ENCODE assay signal across 1 cellular context in the genomic region with DNA sequence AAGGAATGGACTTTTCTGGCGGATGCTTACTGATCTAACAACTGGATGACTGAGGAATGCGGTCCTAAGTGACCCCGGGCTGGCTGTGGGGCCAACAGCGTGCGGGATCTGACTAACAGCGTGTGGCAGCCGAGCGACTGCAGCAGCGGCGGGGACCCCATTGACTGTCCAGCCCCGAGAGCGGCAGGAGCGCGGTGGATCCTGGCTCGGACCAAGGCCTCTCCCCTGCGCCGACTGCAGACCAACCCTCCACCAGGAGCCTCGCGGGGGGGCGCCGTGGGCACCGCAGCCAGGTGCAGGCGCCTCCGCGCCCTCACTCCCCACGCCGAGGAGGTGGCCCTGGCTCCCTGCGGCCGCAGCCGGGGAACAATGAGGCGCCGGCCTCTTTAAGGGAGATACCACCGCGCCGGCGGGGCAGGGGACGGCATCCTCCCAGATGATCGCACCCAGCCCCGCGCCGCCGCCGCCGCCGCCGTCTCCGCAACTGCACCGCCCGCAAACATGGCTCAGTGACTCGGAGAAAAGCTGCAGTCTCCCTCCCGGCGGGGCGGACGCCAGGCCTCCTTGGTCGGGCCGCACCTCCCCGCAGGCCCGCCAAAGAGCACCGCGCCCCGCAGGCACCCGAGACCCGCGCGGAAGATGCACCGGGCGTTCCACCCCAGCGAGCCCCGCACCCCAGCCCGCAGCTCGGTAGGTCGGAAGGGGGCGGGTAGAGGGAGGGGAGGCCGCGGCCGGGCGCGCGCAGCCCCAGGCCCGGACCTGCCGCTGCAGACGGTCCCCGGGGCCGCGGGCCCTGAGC.
A peak's percentile ranks its signal among the peaks of the same experiment; 100 is the strongest.
TF ChIP-seq lines count a peak whose summit lies in the region.

No MANE protein-coding gene starts in this region.

TF ChIP-seq in HepG2, 621 proteins besides CTCF, POLR2A, EP300 and RAD21 (continued from another document and continues in another):
- TF ChIP-seq GATA4 (IDR thresholded peaks at IDR 0.05; ENCODE audit: borderline replicate concordance, low read depth) (no peak), NFE2 (CRISPR knock-in tag; IDR thresholded peaks at IDR 0.05) (no peak), HMG20B (CRISPR knock-in tag; conservative IDR thresholded peaks at IDR 0.05) (no peak), SRSF4 (IDR thresholded peaks at IDR 0.05; ENCODE audit: low read depth, low read length, poor library complexity, severe bottlenecking) (no peak), RBFOX2 (IDR thresholded peaks at IDR 0.05; ENCODE audit: low read depth, low read length) (peak; percentile 86), ZNF549 (CRISPR knock-in tag; IDR thresholded peaks at IDR 0.05) (no peak), ZNF543 (CRISPR knock-in tag; IDR thresholded peaks at IDR 0.05) (no peak), ZNF24 (IDR thresholded peaks at IDR 0.05) (no peak), ZNF317 (CRISPR knock-in tag; IDR thresholded peaks at IDR 0.05) (0 out of 2 replicates have a peak, but pooled peaks have one; percentile 31), FIP1L1 (IDR thresholded peaks at IDR 0.05; ENCODE audit: borderline replicate concordance, insufficient read depth, low read depth, low read length) (no peak), GATAD2A (CRISPR knock-in tag; IDR thresholded peaks at IDR 0.05) (peak; percentile 58), SRSF9 (IDR thresholded peaks at IDR 0.05; ENCODE audit: borderline replicate concordance, insufficient read depth, low read depth, low read length, poor library complexity, severe bottlenecking) (no peak), CCAR2 (optimal IDR thresholded peaks at IDR 0.05; ENCODE audit: low read depth, low read length) (no peak), ZNF75D (CRISPR knock-in tag; IDR thresholded peaks at IDR 0.05; ENCODE audit: borderline replicate concordance) (no peak), FOXK2 (IDR thresholded peaks at IDR 0.05) (peak; percentile 33; the same call in 1 of the 2 replicates), TRIM24 (CRISPR knock-in tag; IDR thresholded peaks at IDR 0.05) (no peak), CHD4 (IDR thresholded peaks at IDR 0.05; ENCODE audit: borderline replicate concordance, low read length) (no peak), KLF11 (CRISPR knock-in tag; IDR thresholded peaks at IDR 0.05) (no peak), THYN1 (CRISPR knock-in tag; IDR thresholded peaks at IDR 0.05; ENCODE audit: borderline replicate concordance, low read depth) (no peak), ZNF33A (CRISPR knock-in tag; IDR thresholded peaks at IDR 0.05; ENCODE audit: borderline replicate concordance) (no peak), ARNT (IDR thresholded peaks at IDR 0.05) (no peak), RFXANK (CRISPR knock-in tag; IDR thresholded peaks at IDR 0.05) (no peak), ZNF350 (CRISPR knock-in tag; IDR thresholded peaks at IDR 0.05; ENCODE audit: borderline replicate concordance, low read depth) (no peak), NR2F1 (CRISPR knock-in tag; IDR thresholded peaks at IDR 0.05) (0 out of 4 replicates have a peak, but pooled peaks of 1 of the 2 experiments have one; percentile 17), ZNF660 (CRISPR knock-in tag; IDR thresholded peaks at IDR 0.05; ENCODE audit: borderline replicate concordance, low read depth) (no peak), ZNF160 (CRISPR knock-in tag; IDR thresholded peaks at IDR 0.05) (no peak), KDM6A (CRISPR knock-in tag; IDR thresholded peaks at IDR 0.05; ENCODE audit: low read depth) (no peak), NONO (IDR thresholded peaks at IDR 0.05) (no peak), NONO (CRISPR knock-in tag; conservative IDR thresholded peaks at IDR 0.05) (peak; percentile 49)
- TF ChIP-seq, protein P1, sequence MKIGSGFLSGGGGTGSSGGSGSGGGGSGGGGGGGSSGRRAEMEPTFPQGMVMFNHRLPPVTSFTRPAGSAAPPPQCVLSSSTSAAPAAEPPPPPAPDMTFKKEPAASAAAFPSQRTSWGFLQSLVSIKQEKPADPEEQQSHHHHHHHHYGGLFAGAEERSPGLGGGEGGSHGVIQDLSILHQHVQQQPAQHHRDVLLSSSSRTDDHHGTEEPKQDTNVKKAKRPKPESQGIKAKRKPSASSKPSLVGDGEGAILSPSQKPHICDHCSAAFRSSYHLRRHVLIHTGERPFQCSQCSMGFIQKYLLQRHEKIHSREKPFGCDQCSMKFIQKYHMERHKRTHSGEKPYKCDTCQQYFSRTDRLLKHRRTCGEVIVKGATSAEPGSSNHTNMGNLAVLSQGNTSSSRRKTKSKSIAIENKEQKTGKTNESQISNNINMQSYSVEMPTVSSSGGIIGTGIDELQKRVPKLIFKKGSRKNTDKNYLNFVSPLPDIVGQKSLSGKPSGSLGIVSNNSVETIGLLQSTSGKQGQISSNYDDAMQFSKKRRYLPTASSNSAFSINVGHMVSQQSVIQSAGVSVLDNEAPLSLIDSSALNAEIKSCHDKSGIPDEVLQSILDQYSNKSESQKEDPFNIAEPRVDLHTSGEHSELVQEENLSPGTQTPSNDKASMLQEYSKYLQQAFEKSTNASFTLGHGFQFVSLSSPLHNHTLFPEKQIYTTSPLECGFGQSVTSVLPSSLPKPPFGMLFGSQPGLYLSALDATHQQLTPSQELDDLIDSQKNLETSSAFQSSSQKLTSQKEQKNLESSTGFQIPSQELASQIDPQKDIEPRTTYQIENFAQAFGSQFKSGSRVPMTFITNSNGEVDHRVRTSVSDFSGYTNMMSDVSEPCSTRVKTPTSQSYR (CRISPR knock-in tag; IDR thresholded peaks at IDR 0.05; ENCODE audit: borderline replicate concordance): no peak
- TF ChIP-seq, protein P2, sequence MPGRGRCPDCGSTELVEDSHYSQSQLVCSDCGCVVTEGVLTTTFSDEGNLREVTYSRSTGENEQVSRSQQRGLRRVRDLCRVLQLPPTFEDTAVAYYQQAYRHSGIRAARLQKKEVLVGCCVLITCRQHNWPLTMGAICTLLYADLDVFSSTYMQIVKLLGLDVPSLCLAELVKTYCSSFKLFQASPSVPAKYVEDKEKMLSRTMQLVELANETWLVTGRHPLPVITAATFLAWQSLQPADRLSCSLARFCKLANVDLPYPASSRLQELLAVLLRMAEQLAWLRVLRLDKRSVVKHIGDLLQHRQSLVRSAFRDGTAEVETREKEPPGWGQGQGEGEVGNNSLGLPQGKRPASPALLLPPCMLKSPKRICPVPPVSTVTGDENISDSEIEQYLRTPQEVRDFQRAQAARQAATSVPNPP (CRISPR knock-in tag; IDR thresholded peaks at IDR 0.05): 0 out of 2 replicates have a peak, but pooled peaks have one; percentile 37
- TF ChIP-seq, protein P3, sequence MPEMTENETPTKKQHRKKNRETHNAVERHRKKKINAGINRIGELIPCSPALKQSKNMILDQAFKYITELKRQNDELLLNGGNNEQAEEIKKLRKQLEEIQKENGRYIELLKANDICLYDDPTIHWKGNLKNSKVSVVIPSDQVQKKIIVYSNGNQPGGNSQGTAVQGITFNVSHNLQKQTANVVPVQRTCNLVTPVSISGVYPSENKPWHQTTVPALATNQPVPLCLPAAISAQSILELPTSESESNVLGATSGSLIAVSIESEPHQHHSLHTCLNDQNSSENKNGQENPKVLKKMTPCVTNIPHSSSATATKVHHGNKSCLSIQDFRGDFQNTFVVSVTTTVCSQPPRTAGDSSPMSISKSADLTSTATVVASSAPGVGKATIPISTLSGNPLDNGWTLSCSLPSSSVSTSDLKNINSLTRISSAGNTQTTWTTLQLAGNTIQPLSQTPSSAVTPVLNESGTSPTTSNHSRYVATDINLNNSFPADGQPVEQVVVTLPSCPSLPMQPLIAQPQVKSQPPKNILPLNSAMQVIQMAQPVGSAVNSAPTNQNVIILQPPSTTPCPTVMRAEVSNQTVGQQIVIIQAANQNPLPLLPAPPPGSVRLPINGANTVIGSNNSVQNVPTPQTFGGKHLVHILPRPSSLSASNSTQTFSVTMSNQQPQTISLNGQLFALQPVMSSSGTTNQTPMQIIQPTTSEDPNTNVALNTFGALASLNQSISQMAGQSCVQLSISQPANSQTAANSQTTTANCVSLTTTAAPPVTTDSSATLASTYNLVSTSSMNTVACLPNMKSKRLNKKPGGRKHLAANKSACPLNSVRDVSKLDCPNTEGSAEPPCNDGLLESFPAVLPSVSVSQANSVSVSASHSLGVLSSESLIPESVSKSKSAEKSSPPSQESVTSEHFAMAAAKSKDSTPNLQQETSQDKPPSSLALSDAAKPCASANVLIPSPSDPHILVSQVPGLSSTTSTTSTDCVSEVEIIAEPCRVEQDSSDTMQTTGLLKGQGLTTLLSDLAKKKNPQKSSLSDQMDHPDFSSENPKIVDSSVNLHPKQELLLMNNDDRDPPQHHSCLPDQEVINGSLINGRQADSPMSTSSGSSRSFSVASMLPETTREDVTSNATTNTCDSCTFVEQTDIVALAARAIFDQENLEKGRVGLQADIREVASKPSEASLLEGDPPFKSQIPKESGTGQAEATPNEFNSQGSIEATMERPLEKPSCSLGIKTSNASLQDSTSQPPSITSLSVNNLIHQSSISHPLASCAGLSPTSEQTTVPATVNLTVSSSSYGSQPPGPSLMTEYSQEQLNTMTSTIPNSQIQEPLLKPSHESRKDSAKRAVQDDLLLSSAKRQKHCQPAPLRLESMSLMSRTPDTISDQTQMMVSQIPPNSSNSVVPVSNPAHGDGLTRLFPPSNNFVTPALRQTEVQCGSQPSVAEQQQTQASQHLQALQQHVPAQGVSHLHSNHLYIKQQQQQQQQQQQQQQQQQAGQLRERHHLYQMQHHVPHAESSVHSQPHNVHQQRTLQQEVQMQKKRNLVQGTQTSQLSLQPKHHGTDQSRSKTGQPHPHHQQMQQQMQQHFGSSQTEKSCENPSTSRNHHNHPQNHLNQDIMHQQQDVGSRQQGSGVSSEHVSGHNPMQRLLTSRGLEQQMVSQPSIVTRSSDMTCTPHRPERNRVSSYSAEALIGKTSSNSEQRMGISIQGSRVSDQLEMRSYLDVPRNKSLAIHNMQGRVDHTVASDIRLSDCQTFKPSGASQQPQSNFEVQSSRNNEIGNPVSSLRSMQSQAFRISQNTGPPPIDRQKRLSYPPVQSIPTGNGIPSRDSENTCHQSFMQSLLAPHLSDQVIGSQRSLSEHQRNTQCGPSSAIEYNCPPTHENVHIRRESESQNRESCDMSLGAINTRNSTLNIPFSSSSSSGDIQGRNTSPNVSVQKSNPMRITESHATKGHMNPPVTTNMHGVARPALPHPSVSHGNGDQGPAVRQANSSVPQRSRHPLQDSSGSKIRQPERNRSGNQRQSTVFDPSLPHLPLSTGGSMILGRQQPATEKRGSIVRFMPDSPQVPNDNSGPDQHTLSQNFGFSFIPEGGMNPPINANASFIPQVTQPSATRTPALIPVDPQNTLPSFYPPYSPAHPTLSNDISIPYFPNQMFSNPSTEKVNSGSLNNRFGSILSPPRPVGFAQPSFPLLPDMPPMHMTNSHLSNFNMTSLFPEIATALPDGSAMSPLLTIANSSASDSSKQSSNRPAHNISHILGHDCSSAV (CRISPR knock-in tag; IDR thresholded peaks at IDR 0.05; ENCODE audit: borderline replicate concordance): no peak
- TF ChIP-seq, protein P4, sequence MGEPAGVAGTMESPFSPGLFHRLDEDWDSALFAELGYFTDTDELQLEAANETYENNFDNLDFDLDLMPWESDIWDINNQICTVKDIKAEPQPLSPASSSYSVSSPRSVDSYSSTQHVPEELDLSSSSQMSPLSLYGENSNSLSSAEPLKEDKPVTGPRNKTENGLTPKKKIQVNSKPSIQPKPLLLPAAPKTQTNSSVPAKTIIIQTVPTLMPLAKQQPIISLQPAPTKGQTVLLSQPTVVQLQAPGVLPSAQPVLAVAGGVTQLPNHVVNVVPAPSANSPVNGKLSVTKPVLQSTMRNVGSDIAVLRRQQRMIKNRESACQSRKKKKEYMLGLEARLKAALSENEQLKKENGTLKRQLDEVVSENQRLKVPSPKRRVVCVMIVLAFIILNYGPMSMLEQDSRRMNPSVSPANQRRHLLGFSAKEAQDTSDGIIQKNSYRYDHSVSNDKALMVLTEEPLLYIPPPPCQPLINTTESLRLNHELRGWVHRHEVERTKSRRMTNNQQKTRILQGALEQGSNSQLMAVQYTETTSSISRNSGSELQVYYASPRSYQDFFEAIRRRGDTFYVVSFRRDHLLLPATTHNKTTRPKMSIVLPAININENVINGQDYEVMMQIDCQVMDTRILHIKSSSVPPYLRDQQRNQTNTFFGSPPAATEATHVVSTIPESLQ (CRISPR knock-in tag; conservative IDR thresholded peaks at IDR 0.05): no peak
- TF ChIP-seq, protein P5, sequence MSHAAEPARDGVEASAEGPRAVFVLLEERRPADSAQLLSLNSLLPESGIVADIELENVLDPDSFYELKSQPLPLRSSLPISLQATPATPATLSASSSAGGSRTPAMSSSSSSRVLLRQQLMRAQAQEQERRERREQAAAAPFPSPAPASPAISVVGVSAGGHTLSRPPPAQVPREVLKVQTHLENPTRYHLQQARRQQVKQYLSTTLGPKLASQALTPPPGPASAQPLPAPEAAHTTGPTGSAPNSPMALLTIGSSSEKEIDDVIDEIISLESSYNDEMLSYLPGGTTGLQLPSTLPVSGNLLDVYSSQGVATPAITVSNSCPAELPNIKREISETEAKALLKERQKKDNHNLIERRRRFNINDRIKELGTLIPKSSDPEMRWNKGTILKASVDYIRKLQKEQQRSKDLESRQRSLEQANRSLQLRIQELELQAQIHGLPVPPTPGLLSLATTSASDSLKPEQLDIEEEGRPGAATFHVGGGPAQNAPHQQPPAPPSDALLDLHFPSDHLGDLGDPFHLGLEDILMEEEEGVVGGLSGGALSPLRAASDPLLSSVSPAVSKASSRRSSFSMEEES (CRISPR knock-in tag; IDR thresholded peaks at IDR 0.05): 0 out of 2 replicates have a peak, but pooled peaks have one; percentile 45
- TF ChIP-seq, protein P6, sequence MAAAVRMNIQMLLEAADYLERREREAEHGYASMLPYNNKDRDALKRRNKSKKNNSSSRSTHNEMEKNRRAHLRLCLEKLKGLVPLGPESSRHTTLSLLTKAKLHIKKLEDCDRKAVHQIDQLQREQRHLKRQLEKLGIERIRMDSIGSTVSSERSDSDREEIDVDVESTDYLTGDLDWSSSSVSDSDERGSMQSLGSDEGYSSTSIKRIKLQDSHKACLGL (CRISPR knock-in tag; IDR thresholded peaks at IDR 0.05): 0 out of 2 replicates have a peak, but pooled peaks have one; percentile 13
- TF ChIP-seq, protein P7, sequence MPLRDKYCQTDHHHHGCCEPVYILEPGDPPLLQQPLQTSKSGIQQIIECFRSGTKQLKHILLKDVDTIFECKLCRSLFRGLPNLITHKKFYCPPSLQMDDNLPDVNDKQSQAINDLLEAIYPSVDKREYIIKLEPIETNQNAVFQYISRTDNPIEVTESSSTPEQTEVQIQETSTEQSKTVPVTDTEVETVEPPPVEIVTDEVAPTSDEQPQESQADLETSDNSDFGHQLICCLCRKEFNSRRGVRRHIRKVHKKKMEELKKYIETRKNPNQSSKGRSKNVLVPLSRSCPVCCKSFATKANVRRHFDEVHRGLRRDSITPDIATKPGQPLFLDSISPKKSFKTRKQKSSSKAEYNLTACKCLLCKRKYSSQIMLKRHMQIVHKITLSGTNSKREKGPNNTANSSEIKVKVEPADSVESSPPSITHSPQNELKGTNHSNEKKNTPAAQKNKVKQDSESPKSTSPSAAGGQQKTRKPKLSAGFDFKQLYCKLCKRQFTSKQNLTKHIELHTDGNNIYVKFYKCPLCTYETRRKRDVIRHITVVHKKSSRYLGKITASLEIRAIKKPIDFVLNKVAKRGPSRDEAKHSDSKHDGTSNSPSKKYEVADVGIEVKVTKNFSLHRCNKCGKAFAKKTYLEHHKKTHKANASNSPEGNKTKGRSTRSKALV (CRISPR knock-in tag; IDR thresholded peaks at IDR 0.05): peak; percentile 53
